In the genomic region with DNA sequence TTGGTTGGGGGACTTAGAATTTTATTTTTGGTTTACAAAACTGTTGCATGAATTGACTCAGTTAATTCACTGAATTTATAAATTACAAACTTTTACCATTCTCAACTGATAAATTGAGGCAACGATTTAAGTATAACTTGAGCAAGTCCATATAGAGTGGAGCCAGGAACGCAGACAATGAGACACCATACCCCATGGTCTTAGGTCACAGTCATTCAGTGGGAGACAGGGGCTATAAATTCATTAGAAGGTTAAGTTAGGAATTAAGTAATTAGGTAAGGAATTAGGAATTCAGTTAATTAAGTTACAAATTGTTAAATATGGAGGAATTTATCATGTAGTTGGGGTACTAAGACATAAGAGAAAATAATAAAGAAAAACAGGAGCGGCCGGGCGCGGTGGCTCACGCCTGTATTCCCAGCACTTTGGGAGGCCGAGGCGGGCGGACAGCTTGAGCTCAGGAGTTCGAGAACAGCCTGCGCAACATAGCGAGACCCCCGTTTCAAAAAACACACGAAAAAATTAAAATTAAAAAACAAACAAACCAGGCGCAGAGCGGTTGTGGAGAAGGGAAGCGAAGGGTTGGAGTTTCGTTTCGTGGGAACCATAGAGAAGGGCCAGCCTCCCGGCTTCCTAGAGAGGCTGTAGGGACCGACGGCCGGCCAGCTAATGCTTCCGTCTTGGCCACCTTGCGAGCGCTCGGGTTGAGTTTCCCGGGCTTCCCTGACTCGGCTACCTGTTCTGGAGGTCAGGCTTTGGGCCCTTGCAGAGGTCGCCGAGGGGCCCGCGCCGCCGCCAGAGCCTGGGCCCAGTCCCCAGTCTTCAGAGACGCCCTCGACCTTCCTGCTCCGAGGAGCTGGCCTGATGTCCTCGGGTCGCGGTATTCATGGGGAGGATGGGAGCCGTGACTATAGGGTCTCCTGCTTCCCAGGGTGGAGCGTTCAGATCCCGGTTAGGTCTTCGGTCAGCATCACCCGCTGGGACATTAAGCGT, we compare ENCODE assay signal across 8 cellular contexts. TPM values are rescaled to one million over a fixed set of nuclear protein-coding genes. Genes with fewer than 3 reads are reported as not detected.
A peak's percentile ranks its signal among the peaks of the same experiment; 100 is the strongest.
DNase-seq lines count a peak whose midpoint lies in the region; ATAC-seq and TF ChIP-seq lines count a peak whose summit lies in the region.

A gene (plus strand): TSS at position 645 of the 993 bp plus-strand sequence. CDS start 858 bp downstream, outside the sequence.

- H3K4me3 ChIP-seq in cardiac fibroblast (replicated peaks in 1 of 2; ENCODE audit: low read depth in 2 of 2, low read length in 2 of 2): peak within 1 kb of the TSS; percentile 73 to 84
- H3K4me3 ChIP-seq in skeletal muscle tissue (ENCODE audit: low read length in 3 of 3): peak within 1 kb of the TSS; percentile 80 to 94 (median 93)

- peak within 1 kb of the TSS; percentile 88 to 90 (median 90) for H3K9ac ChIP-seq in skeletal muscle tissue (ENCODE audit: low read depth in 1 of 3, low read length in 3 of 3)

- DNase-seq in NCI-H82 (lab: John Stamatoyannopoulos, UW) (peak; percentile 69), NCI-H82 treated with DMSO at 0.1 percent for 48 hours (lab: John Stamatoyannopoulos, UW; ENCODE audit: unreplicated experiment) (no peak), NCI-H128 (lab: John Stamatoyannopoulos, UW; ENCODE audit: unreplicated experiment) (peak; percentile 13), cardiac fibroblast (ENCODE audit: low read depth in 2 of 2) (peak; percentile 80 to 85), iris pigment epithelial cell (ENCODE audit: low read depth) (peak; percentile 70)

- H3K27ac ChIP-seq in VCaP: peak within 1 kb of the TSS; percentile 72
- H3K27ac ChIP-seq in skeletal muscle tissue (ENCODE audit: low read depth, low read length): peak within 1 kb of the TSS; percentile 8

- H3K27me3 ChIP-seq in skeletal muscle tissue (ENCODE audit: control insufficient read depth in 3 of 3, insufficient read depth in 3 of 3, low read length in 3 of 3): no peaks in the 10 kb centered on the region

- ATAC-seq in HG02610 (IDR thresholded peaks at IDR 0.05; ENCODE audit: unreplicated experiment): peak; percentile 87

- no peak for TF ChIP-seq CTCF in VCaP (conservative IDR thresholded peaks at IDR 0.05)
- TF ChIP-seq CTCF in cardiac fibroblast (IDR thresholded peaks at IDR 0.05; ENCODE audit: low read depth, low read length): no peak

- H3K9me3 ChIP-seq in skeletal muscle tissue (ENCODE audit: control insufficient read depth in 3 of 3, low read length in 3 of 3): no peaks in the 10 kb centered on the region

- H3K36me3 ChIP-seq in skeletal muscle tissue (ENCODE audit: control insufficient read depth in 3 of 3, insufficient read depth in 3 of 3, low read length in 3 of 3): peaks cover 15 to 27% (median 24%) of the 10 kb centered on the region in 3 donors

- H3K4me1 ChIP-seq in skeletal muscle tissue (ENCODE audit: control insufficient read depth in 3 of 3, insufficient read depth in 3 of 3, low read length in 3 of 3): peaks cover 8 to 13% (median 9%) of the 10 kb centered on the region in 3 donors

RNA-seq across cellular contexts. Expression of the gene that starts here (rescaled TPM):
- total RNA-seq in skeletal muscle tissue: 8.4 TPM
